ENCODE assay signal across 28 cellular contexts in the genomic region with DNA sequence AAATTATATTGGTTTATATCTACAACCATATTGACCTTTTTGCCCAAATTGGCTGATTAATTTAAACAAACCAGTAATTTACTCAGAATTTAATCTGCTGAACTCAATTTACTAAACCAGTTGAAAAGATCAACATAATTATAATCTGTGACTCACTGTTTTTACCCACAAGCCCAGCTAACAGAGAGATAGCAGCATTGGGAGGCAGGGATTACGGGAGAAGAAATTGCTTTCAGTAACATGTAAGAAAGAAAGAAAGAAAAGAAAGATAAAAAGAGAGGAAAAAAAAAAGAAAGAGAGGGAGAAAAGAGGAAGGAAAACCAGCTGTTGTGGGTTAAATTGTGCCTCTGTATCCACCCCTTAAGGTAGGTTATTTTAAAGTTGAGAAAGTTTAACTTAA. TPM values are rescaled to one million over a fixed set of nuclear protein-coding genes. Genes with fewer than 3 reads are reported as not detected.
"Had no signal": no experiment of that assay in that cellular context is flagged by ENCODE, and none has a peak within 500 bp of the region (broad histone marks: within the 10 kb centered on the region; RNA-seq: fewer than 3 reads in every experiment).

No MANE protein-coding gene starts in this region.

- H3K4me1 ChIP-seq: esophagus squamous epithelium, gastroesophageal sphincter, left ventricle myocardium inferior, lower lobe of right lung, pancreas, prostate gland, right lobe of liver, spleen, testis, tibial nerve, upper lobe of right lung, vagina had no signal

- H3K27ac ChIP-seq: dorsolateral prefrontal cortex, epithelial cell of prostate, esophagus squamous epithelium, gastroesophageal sphincter, left ventricle myocardium inferior, lower lobe of right lung, pancreas, prostate gland, right lobe of liver, spleen, testis, tibial nerve, upper lobe of right lung, vagina had no signal

- H3K36me3 ChIP-seq: esophagus squamous epithelium, gastroesophageal sphincter, left ventricle myocardium inferior, lower lobe of right lung, pancreas, prostate gland, right lobe of liver, spleen, tibial nerve, upper lobe of right lung, vagina had no signal

- H3K27me3 ChIP-seq: esophagus squamous epithelium, gastroesophageal sphincter, pancreas, right lobe of liver, spleen, testis, tibial nerve, upper lobe of right lung, vagina had no signal

- ATAC-seq: gastroesophageal sphincter; lower lobe of right lung; natural killer cell treated with Interleukin-12 subunit alpha and Interleukin-12 subunit beta and Interleukin-15 and Interleukin-18, amount 100 ng/mL, for 72 hours; pancreas; right lobe of liver; stimulated activated naive B cell treated with anti-CD40 and anti-IgM and Interleukin-4, amounts not matched to agents 10 μg/mL and 1 μg/mL and 100 μg/mL, for 72 hours; stimulated activated naive CD8-positive, alpha-beta T cell treated with anti-CD3 and anti-CD28 coated beads, Interleukin-15, amount 100 ng/mL, for 72 hours; upper lobe of right lung had no signal

- DNase-seq: cortex of kidney; dorsolateral prefrontal cortex; effector memory CD4-positive, alpha-beta T cell; esophagus squamous epithelium; foreskin fibroblast; glutamatergic neuron; islet precursor cell; left ventricle myocardium inferior; lower lobe of right lung; midbrain; occipital lobe; pancreas; right lobe of liver; spleen; stimulated activated CD4-positive, alpha-beta T cell treated with anti-CD3 and anti-CD28 coated beads, Interleukin-2, amount 100 ng/mL, for 24 hours; stimulated activated CD4-positive, alpha-beta T cell treated with anti-CD3 and anti-CD28 coated beads, Interleukin-4, amount 100 ng/mL, for 4 hours; stimulated activated naive B cell treated with anti-CD40 and anti-IgM and Interleukin-4, amounts not matched to agents 10 μg/mL and 1 μg/mL and 100 μg/mL, for 72 hours; stimulated activated naive CD8-positive, alpha-beta T cell treated with anti-CD3 and anti-CD28 coated beads, Interleukin-15, amount 100 ng/mL, for 72 hours; testis; upper lobe of right lung had no signal

- H3K4me3 ChIP-seq: dorsolateral prefrontal cortex, esophagus squamous epithelium, gastroesophageal sphincter, left ventricle myocardium inferior, lower lobe of right lung, pancreas, prostate gland, right lobe of liver, spleen, testis, tibial nerve, upper lobe of right lung, vagina had no signal

- H3K9me3 ChIP-seq: esophagus squamous epithelium, gastroesophageal sphincter, left ventricle myocardium inferior, lower lobe of right lung, pancreas, prostate gland, right lobe of liver, spleen, testis, tibial nerve, upper lobe of right lung, vagina had no signal

- FAIRE-seq: pancreas had no signal

RNA-seq across cellular contexts. Expression of a gene that starts 13.3 kb away (rescaled TPM):
- total RNA-seq: lower lobe of right lung; natural killer cell treated with Interleukin-12 subunit alpha and Interleukin-12 subunit beta and Interleukin-15 and Interleukin-18, amount 100 ng/mL, for 72 hours; occipital lobe; prostate gland; renal cortical epithelial cell; subcutaneous adipose tissue; testis; upper lobe of right lung had no signal
- polyA plus RNA-seq: pancreas had no signal
